ENCODE assay signal across 17 cellular contexts in the genomic region with DNA sequence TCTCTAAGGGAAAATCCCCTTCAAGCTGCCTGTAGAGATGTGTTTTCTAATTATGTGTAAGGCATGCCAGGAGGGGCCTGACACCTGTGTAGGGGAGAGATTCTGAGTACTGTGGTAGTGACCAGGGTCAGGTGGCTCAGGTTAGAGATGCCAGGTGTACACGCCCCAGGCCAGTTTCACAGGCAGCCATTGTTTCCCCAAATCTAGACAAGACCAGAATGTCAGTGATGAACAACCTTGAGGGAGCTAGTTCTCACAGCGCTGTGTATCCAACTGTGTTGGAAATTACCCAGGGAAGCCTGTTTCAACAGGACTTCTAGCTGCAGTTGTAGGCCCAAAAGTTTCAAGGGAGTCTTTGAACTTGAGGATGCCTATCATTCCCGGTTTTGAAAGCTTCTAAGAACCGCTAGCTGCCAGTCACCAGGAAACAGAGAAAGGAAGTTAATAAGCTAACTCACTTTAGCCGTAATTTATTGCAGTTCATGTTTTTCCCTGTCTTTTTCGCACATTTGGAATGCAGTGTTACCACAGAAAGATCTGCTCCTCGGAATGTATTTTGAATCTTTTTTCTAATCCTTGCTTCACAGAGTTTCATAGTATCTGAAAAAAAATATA.
"Had no signal": no experiment of that assay in that cellular context is flagged by ENCODE, and none has a peak within 500 bp of the region (broad histone marks: within the 10 kb centered on the region; RNA-seq: fewer than 3 reads in every experiment).

No MANE protein-coding gene starts in this region.

- H3K4me1 Mint-ChIP-seq: activated naive CD8-positive, alpha-beta T cell treated with anti-CD3 and anti-CD28 coated beads, Interleukin-2, amount 50 U/mL, for 24 hours; activated T-helper 17 cell treated with anti-CD3 and anti-CD28 coated beads, Interleukin-2, amount 50 U/mL, for 72 hours; immature natural killer cell; naive B cell; T-cell had no signal

- ATAC-seq: activated naive CD8-positive, alpha-beta T cell treated with anti-CD3 and anti-CD28 coated beads, Interleukin-2, amount 50 U/mL, for 24 hours; activated T-helper 17 cell treated with anti-CD3 and anti-CD28 coated beads, Interleukin-2, amount 50 U/mL, for 72 hours; left colon; T-cell had no signal

- H3K36me3 Mint-ChIP-seq: immature natural killer cell, naive B cell, T-cell, type B pancreatic cell had no signal

- H3K4me3 ChIP-seq: dorsolateral prefrontal cortex had no signal

- H3K27me3 Mint-ChIP-seq: naive B cell, T-cell, type B pancreatic cell had no signal

- DNase-seq: activated CD4-positive, CD25-positive, alpha-beta regulatory T cell treated with anti-CD3 and anti-CD28 coated beads, Interleukin-2, amount 50 U/mL, for 72 hours; activated naive CD4-positive, alpha-beta T cell treated with Interleukin-2 at 50 U/mL for 16 hours; activated naive CD8-positive, alpha-beta T cell treated with anti-CD3 and anti-CD28 coated beads, Interleukin-2, amount 50 U/mL, for 24 hours; dorsolateral prefrontal cortex; head of caudate nucleus; immature natural killer cell; left colon; naive B cell; small intestine; T-cell; T-helper 9 cell had no signal

- H3K9me3 Mint-ChIP-seq: activated T-helper 17 cell treated with anti-CD3 and anti-CD28 coated beads, Interleukin-2, amount 50 U/mL, for 72 hours; stimulated activated naive CD8-positive, alpha-beta T cell treated with anti-CD3 and anti-CD28 coated beads, Interleukin-15, Interleukin-2, amounts not matched to agents 100 ng/mL and 50 ng/mL, for 24 hours had no signal

- FAIRE-seq: endometrium, frontal cortex, small intestine had no signal

- H3K27ac Mint-ChIP-seq: activated naive CD8-positive, alpha-beta T cell treated with anti-CD3 and anti-CD28 coated beads, Interleukin-2, amount 50 U/mL, for 24 hours; activated T-helper 17 cell treated with anti-CD3 and anti-CD28 coated beads, Interleukin-2, amount 50 U/mL, for 72 hours; immature natural killer cell; naive B cell; stimulated activated naive CD8-positive, alpha-beta T cell treated with anti-CD3 and anti-CD28 coated beads, Interleukin-15, Interleukin-2, amounts not matched to agents 100 ng/mL and 50 ng/mL, for 24 hours; T-cell; type B pancreatic cell had no signal

- H3K27me3 ChIP-seq: dorsolateral prefrontal cortex, neutrophil had no signal

- H3K36me3 ChIP-seq: neutrophil had no signal

- H3K9me3 ChIP-seq: neutrophil had no signal

- H3K27ac ChIP-seq: dorsolateral prefrontal cortex, neutrophil had no signal

- H3K4me3 Mint-ChIP-seq: activated naive CD8-positive, alpha-beta T cell treated with anti-CD3 and anti-CD28 coated beads, Interleukin-2, amount 50 U/mL, for 24 hours; activated T-helper 17 cell treated with anti-CD3 and anti-CD28 coated beads, Interleukin-2, amount 50 U/mL, for 72 hours; immature natural killer cell; naive B cell; stimulated activated naive CD8-positive, alpha-beta T cell treated with anti-CD3 and anti-CD28 coated beads, Interleukin-15, Interleukin-2, amounts not matched to agents 100 ng/mL and 50 ng/mL, for 24 hours; T-cell; type B pancreatic cell had no signal
